Comparison of ENCODE assay signal across 14 cellular contexts in the genomic region with DNA sequence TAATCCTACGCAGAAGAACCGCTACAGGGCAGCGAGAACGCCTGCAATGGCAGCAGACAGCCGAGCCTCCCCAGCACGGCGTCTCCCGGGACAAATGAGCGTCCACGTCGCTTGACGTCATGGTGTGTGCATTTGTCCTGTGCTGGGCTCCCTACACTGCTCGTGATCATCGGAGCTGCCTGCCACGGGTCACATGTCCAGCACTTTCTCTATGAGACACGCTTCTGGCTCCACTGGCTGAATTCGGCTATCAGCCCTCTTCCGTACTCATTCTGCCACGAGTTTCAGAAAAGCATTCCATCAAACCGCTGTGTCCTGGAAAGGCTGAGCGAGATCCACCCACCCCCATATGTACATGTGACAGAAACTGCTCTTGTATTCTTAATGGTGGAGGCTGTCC. TPM values are rescaled to one million over a fixed set of nuclear protein-coding genes. Genes with fewer than 3 reads are reported as not detected.
A peak's percentile ranks its signal among the peaks of the same experiment; 100 is the strongest.
DNase-seq lines count a peak whose midpoint lies in the region; ATAC-seq and TF ChIP-seq lines count a peak whose summit lies in the region.
"Had no signal": no experiment of that assay in that cellular context is flagged by ENCODE, and none has a peak within 500 bp of the region (broad histone marks: within the 10 kb centered on the region; RNA-seq: fewer than 3 reads in every experiment).

No MANE protein-coding gene starts in this region.

- TF ChIP-seq POLR2A in suprapubic skin (IDR thresholded peaks at IDR 0.05): no peak

- H3K27me3 ChIP-seq in heart right ventricle (no peaks in the 10 kb centered on the region), suprapubic skin (no peaks in the 10 kb centered on the region)
- H3K27me3 ChIP-seq: adrenal gland had no signal

- no peaks in the 10 kb centered on the region for H3K27me3 Mint-ChIP-seq in naive thymus-derived CD8-positive, alpha-beta T cell
- no peaks in the 10 kb centered on the region for H3K27me3 Mint-ChIP-seq in effector memory CD8-positive, alpha-beta T cell
- H3K27me3 Mint-ChIP-seq: CD8-positive, alpha-beta memory T cell had no signal

- 76 to 81% methylated on average over 21 of the region's 21 CpGs for WGBS in heart right ventricle, 2 donors
- WGBS in suprapubic skin: 92% methylated on average over 21 of the region's 21 CpGs

- POLR2A ChIA-PET in naive thymus-derived CD8-positive, alpha-beta T cell (lab: Charles Lee): no interaction called here

- peak; percentile 23 to 92 (median 82) for ATAC-seq in heart right ventricle
- ATAC-seq in naive thymus-derived CD8-positive, alpha-beta T cell: no peak
- no peak for ATAC-seq in effector memory CD8-positive, alpha-beta T cell (replicated peaks)

- H3K4me3 ChIP-seq in heart right ventricle (peak overlapping the region in 6 of 10 donors; percentile 7 to 39 (median 28)), suprapubic skin (no peak overlapping the region)
- H3K4me3 ChIP-seq: adrenal gland had no signal

- H3K27ac ChIP-seq in angular gyrus (ENCODE audit: low read depth, low read length): peak overlapping the region; percentile 14
- H3K27ac ChIP-seq in heart right ventricle: peak overlapping the region in 8 of 10 donors; percentile 10 to 82 (median 46)
- H3K27ac ChIP-seq in suprapubic skin: no peak overlapping the region
- H3K27ac ChIP-seq: adrenal gland had no signal

- H3K9me3 ChIP-seq in heart right ventricle (peaks cover 0 to 5% (median 3%) of the 10 kb centered on the region in 11 donors), suprapubic skin (no peaks in the 10 kb centered on the region)
- H3K9me3 ChIP-seq: adrenal gland had no signal

- no peak for TF ChIP-seq EP300 in suprapubic skin (IDR thresholded peaks at IDR 0.05)

- H3K36me3 Mint-ChIP-seq in naive thymus-derived CD8-positive, alpha-beta T cell: peaks cover 0 to 15% (median 7%) of the 10 kb centered on the region in 3 donors
- no peaks in the 10 kb centered on the region for H3K36me3 Mint-ChIP-seq in effector memory CD8-positive, alpha-beta T cell (ENCODE audit: insufficient read depth)

- no peak overlapping the region for H3K4me3 Mint-ChIP-seq in naive thymus-derived CD8-positive, alpha-beta T cell
- H3K4me3 Mint-ChIP-seq in effector memory CD8-positive, alpha-beta T cell: no peak overlapping the region

- peaks cover 0 to 18% (median 5%) of the 10 kb centered on the region in 9 donors for H3K9me3 Mint-ChIP-seq in naive thymus-derived CD8-positive, alpha-beta T cell
- H3K9me3 Mint-ChIP-seq in effector memory CD8-positive, alpha-beta T cell: peaks cover 0 to 3% of the 10 kb centered on the region in 2 donors

- TF ChIP-seq CTCF in heart right ventricle (IDR thresholded peaks at IDR 0.05) (no peak), suprapubic skin (IDR thresholded peaks at IDR 0.05) (no peak)

- intact Hi-C loops in heart right ventricle (cut with DNase I): no loop called here
- intact Hi-C loops in posterior cingulate gyrus (cut with DNase I): no loop called here

- H3K27ac Mint-ChIP-seq in naive thymus-derived CD8-positive, alpha-beta T cell: no peak overlapping the region
- H3K27ac Mint-ChIP-seq in effector memory CD8-positive, alpha-beta T cell: no peak overlapping the region
- H3K27ac Mint-ChIP-seq: CD8-positive, alpha-beta memory T cell had no signal

- H3K4me1 ChIP-seq in heart right ventricle (no peaks in the 10 kb centered on the region), suprapubic skin (no peaks in the 10 kb centered on the region)
- H3K4me1 ChIP-seq: adrenal gland had no signal

- H3K36me3 ChIP-seq in heart right ventricle: peaks cover 0 to 6% (median 0%) of the 10 kb centered on the region in 9 donors
- H3K36me3 ChIP-seq in suprapubic skin: peaks cover 3% of the 10 kb centered on the region
- H3K36me3 ChIP-seq: adrenal gland had no signal

- H3K4me1 Mint-ChIP-seq in naive thymus-derived CD8-positive, alpha-beta T cell: no peaks in the 10 kb centered on the region
- H3K4me1 Mint-ChIP-seq in effector memory CD8-positive, alpha-beta T cell (ENCODE audit: low read depth in 2 of 2): peaks cover 0 to 6% of the 10 kb centered on the region in 2 donors
- H3K4me1 Mint-ChIP-seq: CD8-positive, alpha-beta memory T cell had no signal

- DNase-seq in A172 (ENCODE audit: low spot score) (peak; percentile 53), heart right ventricle (peak; percentile 40 to 47), posterior cingulate gyrus (peak in 7 of 10 donors; percentile 31 to 90 (median 64)), suprapubic skin (ENCODE audit: low spot score in 2 of 2) (no peak), NCI-H524 treated with DMSO at 0.1 percent for 48 hours (lab: John Stamatoyannopoulos, UW) (no peak)
- no peak for DNase-seq in naive thymus-derived CD8-positive, alpha-beta T cell
- no peak for DNase-seq in effector memory CD8-positive, alpha-beta T cell
- DNase-seq: activated CD4-positive, alpha-beta T cell treated with anti-CD3 and anti-CD28 coated beads, Interleukin-2, amount 50 U/mL, for 4 hours; adrenal gland; CD8-positive, alpha-beta memory T cell; NCI-H2029; stimulated activated naive CD4-positive, alpha-beta T cell treated with Interleukin-2 at 50 U/mL for 16 hours; T-helper 9 cell had no signal

RNA-seq across cellular contexts. Expression of gene SHCBP1, which starts 28.4 kb away (rescaled TPM):
- 66.0 and 68.8 TPM in 2 replicates for total RNA-seq in A172 (2014; rRNA removed; shearing (Covaris generic))
- total RNA-seq in heart right ventricle: 1 to 10 TPM in 4 of 10 donors, under 1 TPM in 6; 0.26 to 4.1 (median 0.84) TPM
- polyA plus RNA-seq in heart right ventricle: 1 to 10 TPM in 1 of 2 donors, under 1 TPM in 1; 0.30 to 1.8 TPM
- total RNA-seq in suprapubic skin: 1 to 10 TPM; 1.3 to 6.3 (median 4.3) TPM
- 1 to 10 TPM in 1 of 2 experiments, under 1 TPM in 1; 0.29 to 1.6 TPM for total RNA-seq in naive thymus-derived CD8-positive, alpha-beta T cell
- polyA plus RNA-seq in naive thymus-derived CD8-positive, alpha-beta T cell: under 1 TPM in 1 of 3 donors, not detected in 2; 0.28 TPM

RNA-seq across cellular contexts. Expression of gene VPS35, which starts 39.4 kb away (rescaled TPM):
- 178 and 289 TPM in 2 replicates for total RNA-seq in A172 (2014; rRNA removed; shearing (Covaris generic))
- total RNA-seq in heart right ventricle: 100 to 1,000 TPM in 1 of 10 donors, 10 to 100 TPM in 9; 73.9 to 106 (median 91.3) TPM
- polyA plus RNA-seq in heart right ventricle: 10 to 100 TPM; 12.7 to 36.7 TPM
- total RNA-seq in suprapubic skin: 10 to 100 TPM; 49.1 to 74.8 (median 60.7) TPM
- 100 to 1,000 TPM in 1 of 2 experiments, 10 to 100 TPM in 1; 98.3 to 104 TPM for total RNA-seq in naive thymus-derived CD8-positive, alpha-beta T cell
- 10 to 100 TPM; 66.5 to 67.7 (median 67.1) TPM for polyA plus RNA-seq in naive thymus-derived CD8-positive, alpha-beta T cell

RNA-seq across cellular contexts. Expression of gene ORC6, which starts 39.9 kb away (rescaled TPM):
- total RNA-seq in A172 (2014; rRNA removed; shearing (Covaris generic)): 65.1 and 72.3 TPM in 2 replicates
- 1 to 10 TPM in 8 of 10 donors, under 1 TPM in 2; 0.56 to 2.7 (median 1.9) TPM for total RNA-seq in heart right ventricle
- polyA plus RNA-seq in heart right ventricle: 1 to 10 TPM; 2.5 TPM
- total RNA-seq in suprapubic skin: 1 to 10 TPM; 1.8 to 3.2 (median 2.1) TPM
- 1 to 10 TPM; 2.6 to 3.4 TPM for total RNA-seq in naive thymus-derived CD8-positive, alpha-beta T cell
- under 1 TPM; 0.32 to 0.59 (median 0.48) TPM for polyA plus RNA-seq in naive thymus-derived CD8-positive, alpha-beta T cell

Comparison
In these comparisons a context has a peak if more than half of its experiments do, and no peak if none do; other contexts are left out.
1. DNase-seq: peak in A172 (single experiment), heart right ventricle (2 of 2) and posterior cingulate gyrus (7 of 10); none in suprapubic skin (0 of 2), naive thymus-derived CD8-positive, alpha-beta T cell (0 of 10), effector memory CD8-positive, alpha-beta T cell (0 of 3) and NCI-H524 treated with DMSO at 0.1 percent for 48 hours (single experiment).
2. ATAC-seq: peak in heart right ventricle (8 of 8); none in naive thymus-derived CD8-positive, alpha-beta T cell (0 of 2) and effector memory CD8-positive, alpha-beta T cell (single experiment).
3. RNA of gene ORC6, which starts 39.9 kb away (total RNA-seq): 65.1 to 72.3 TPM in A172; 2.6 to 3.4 TPM in naive thymus-derived CD8-positive, alpha-beta T cell, 1.8 to 3.2 TPM in suprapubic skin and 0.56 to 2.7 TPM in heart right ventricle; every median in the first group is over 10 times any median in the second.